11 cellular contexts compared by ENCODE assay signal in the genomic region with DNA sequence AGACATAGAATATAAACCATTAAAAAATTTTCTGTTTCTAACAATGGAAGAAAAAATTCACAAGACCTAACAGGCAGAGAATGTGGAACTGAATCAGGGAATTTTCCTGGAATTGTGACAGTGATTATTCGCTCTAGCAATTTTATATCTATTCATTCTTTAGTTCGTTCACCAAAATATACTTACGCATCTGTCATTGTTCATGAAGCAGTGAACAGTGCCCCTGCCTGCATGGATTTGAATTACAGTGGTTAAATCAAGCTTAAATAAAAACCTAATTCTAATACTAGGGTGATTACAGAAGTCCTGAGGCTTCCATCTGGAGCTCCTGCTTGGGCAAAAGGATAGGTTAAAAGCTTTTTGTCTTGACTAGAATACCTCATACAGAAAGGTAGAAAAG. TPM values are rescaled to one million over a fixed set of nuclear protein-coding genes. Genes with fewer than 3 reads are reported as not detected.
DNase-seq lines count a peak whose midpoint lies in the region; ATAC-seq and TF ChIP-seq lines count a peak whose summit lies in the region.
"Had no signal": no experiment of that assay in that cellular context is flagged by ENCODE, and none has a peak within 500 bp of the region (broad histone marks: within the 10 kb centered on the region; RNA-seq: fewer than 3 reads in every experiment).

No MANE protein-coding gene starts in this region.

- H3K27ac Mint-ChIP-seq in naive thymus-derived CD8-positive, alpha-beta T cell: no peak overlapping the region
- H3K27ac Mint-ChIP-seq: activated T-cell treated with anti-CD3 and anti-CD28 coated beads, Interleukin-2, amount 50 U/mL, for 72 hours had no signal

- 75% methylated on average over 3 of the region's 3 CpGs for WGBS in right lobe of liver (ENCODE audit: insufficient coverage, low coverage, low lambda C conversion rate, missing lambda C conversion rate)

- H3K36me3 Mint-ChIP-seq in naive thymus-derived CD8-positive, alpha-beta T cell: peaks cover 0 to under 1% (median 0%) of the 10 kb centered on the region in 3 donors

- H3K27me3 Mint-ChIP-seq in naive thymus-derived CD8-positive, alpha-beta T cell: peaks cover 0 to 10% (median under 1%) of the 10 kb centered on the region in 5 donors

- no peak for TF ChIP-seq POLR2A in right lobe of liver (IDR thresholded peaks at IDR 0.05)

- no peak overlapping the region for H3K4me3 ChIP-seq in LNCaP clone FGC (ENCODE audit: low read depth, low read length)
- H3K4me3 ChIP-seq in astrocyte of the spinal cord (ENCODE audit: low read depth, low read length): no peak overlapping the region
- no peak overlapping the region for H3K4me3 ChIP-seq in right lobe of liver

- POLR2A ChIA-PET in naive thymus-derived CD8-positive, alpha-beta T cell (lab: Charles Lee): no interaction called here

- peaks cover 0 to under 1% (median 0%) of the 10 kb centered on the region in 9 donors for H3K9me3 Mint-ChIP-seq in naive thymus-derived CD8-positive, alpha-beta T cell
- H3K9me3 Mint-ChIP-seq: activated T-cell treated with anti-CD3 and anti-CD28 coated beads, Interleukin-2, amount 50 U/mL, for 72 hours had no signal

- DNase-seq in Ammon's horn (ENCODE audit: low spot score) (peak; percentile 43), LNCaP clone FGC (ENCODE audit: low read depth) (no peak), astrocyte of the spinal cord (ENCODE audit: low read depth, low spot score) (peak; percentile 32), right lobe of liver (no peak), T-helper 1 cell (no peak), NCI-H1105 treated with DMSO at 0.1 percent for 48 hours (lab: John Stamatoyannopoulos, UW) (no peak), NCI-H187 (lab: John Stamatoyannopoulos, UW) (no peak)
- DNase-seq in naive thymus-derived CD8-positive, alpha-beta T cell: no peak
- DNase-seq: activated T-cell treated with anti-CD3 and anti-CD28 coated beads, Interleukin-2, amount 50 U/mL, for 72 hours; kidney glomerular epithelial cell; NCI-H226 had no signal

- no peak overlapping the region for H3K27ac ChIP-seq in right lobe of liver

- peaks cover 0 to 8% (median 0%) of the 10 kb centered on the region in 4 donors for H3K4me1 ChIP-seq in right lobe of liver

- no peaks in the 10 kb centered on the region for H3K27me3 ChIP-seq in right lobe of liver

- intact Hi-C loops in right lobe of liver (cut with DNase I): no loop called here

- peak in 3 of 4 donors; percentile 21 to 39 (median 34) for ATAC-seq in right lobe of liver
- ATAC-seq in naive thymus-derived CD8-positive, alpha-beta T cell: no peak
- ATAC-seq: activated T-cell treated with anti-CD3 and anti-CD28 coated beads, Interleukin-2, amount 50 U/mL, for 72 hours had no signal

- no peaks in the 10 kb centered on the region for H3K9me3 ChIP-seq in right lobe of liver

- TF ChIP-seq CTCF in LNCaP clone FGC (IDR thresholded peaks at IDR 0.05; ENCODE audit: control insufficient read depth, extremely low read depth, insufficient read depth) (peak; percentile 49), astrocyte of the spinal cord (IDR thresholded peaks at IDR 0.05; ENCODE audit: low read depth, low read length) (peak; percentile 49), right lobe of liver (IDR thresholded peaks at IDR 0.05) (peak; percentile 29 to 51 (median 44))

- H3K4me3 Mint-ChIP-seq in naive thymus-derived CD8-positive, alpha-beta T cell: no peak overlapping the region
- H3K4me3 Mint-ChIP-seq: activated T-cell treated with anti-CD3 and anti-CD28 coated beads, Interleukin-2, amount 50 U/mL, for 72 hours had no signal

- H3K4me1 Mint-ChIP-seq in naive thymus-derived CD8-positive, alpha-beta T cell: no peaks in the 10 kb centered on the region

- H3K36me3 ChIP-seq in right lobe of liver: peaks cover 0 to 7% (median 0%) of the 10 kb centered on the region in 4 donors

- in situ Hi-C loops in astrocyte of the spinal cord (cut with HindIII; ENCODE audit: low sequenced_read_pairs): no loop called here

RNA-seq across cellular contexts. Expression of a gene that starts 48.6 kb away (rescaled TPM):
- total RNA-seq in right lobe of liver: 10 to 100 TPM; 21.8 to 44.0 (median 29.9) TPM
- total RNA-seq in naive thymus-derived CD8-positive, alpha-beta T cell: not detected
- not detected for polyA plus RNA-seq in naive thymus-derived CD8-positive, alpha-beta T cell
- total RNA-seq: activated T-cell treated with anti-CD3 and anti-CD28 coated beads, Interleukin-2, amount 50 U/mL, for 72 hours had no signal

Comparison
In these comparisons a context has a peak if more than half of its experiments do, and no peak if none do; other contexts are left out.
1. DNase-seq: peak in Ammon's horn (single experiment) and astrocyte of the spinal cord (single experiment); none in LNCaP clone FGC (single experiment), right lobe of liver (0 of 3), naive thymus-derived CD8-positive, alpha-beta T cell (0 of 10), T-helper 1 cell (0 of 5), NCI-H1105 treated with DMSO at 0.1 percent for 48 hours (single experiment) and NCI-H187 (0 of 2).
2. ATAC-seq: peak in right lobe of liver (3 of 4); none in naive thymus-derived CD8-positive, alpha-beta T cell (0 of 2).
3. RNA of a gene that starts 48.6 kb away (total RNA-seq): 21.8 to 44.0 TPM in right lobe of liver; not detected in naive thymus-derived CD8-positive, alpha-beta T cell; every median in the first group is over 10 times any median in the second.
4. Peak in every context shown above with its lines, with median percentiles within 50 percentile points of each other: CTCF ChIP-seq.